8 cellular contexts compared by ENCODE assay signal in the genomic region with DNA sequence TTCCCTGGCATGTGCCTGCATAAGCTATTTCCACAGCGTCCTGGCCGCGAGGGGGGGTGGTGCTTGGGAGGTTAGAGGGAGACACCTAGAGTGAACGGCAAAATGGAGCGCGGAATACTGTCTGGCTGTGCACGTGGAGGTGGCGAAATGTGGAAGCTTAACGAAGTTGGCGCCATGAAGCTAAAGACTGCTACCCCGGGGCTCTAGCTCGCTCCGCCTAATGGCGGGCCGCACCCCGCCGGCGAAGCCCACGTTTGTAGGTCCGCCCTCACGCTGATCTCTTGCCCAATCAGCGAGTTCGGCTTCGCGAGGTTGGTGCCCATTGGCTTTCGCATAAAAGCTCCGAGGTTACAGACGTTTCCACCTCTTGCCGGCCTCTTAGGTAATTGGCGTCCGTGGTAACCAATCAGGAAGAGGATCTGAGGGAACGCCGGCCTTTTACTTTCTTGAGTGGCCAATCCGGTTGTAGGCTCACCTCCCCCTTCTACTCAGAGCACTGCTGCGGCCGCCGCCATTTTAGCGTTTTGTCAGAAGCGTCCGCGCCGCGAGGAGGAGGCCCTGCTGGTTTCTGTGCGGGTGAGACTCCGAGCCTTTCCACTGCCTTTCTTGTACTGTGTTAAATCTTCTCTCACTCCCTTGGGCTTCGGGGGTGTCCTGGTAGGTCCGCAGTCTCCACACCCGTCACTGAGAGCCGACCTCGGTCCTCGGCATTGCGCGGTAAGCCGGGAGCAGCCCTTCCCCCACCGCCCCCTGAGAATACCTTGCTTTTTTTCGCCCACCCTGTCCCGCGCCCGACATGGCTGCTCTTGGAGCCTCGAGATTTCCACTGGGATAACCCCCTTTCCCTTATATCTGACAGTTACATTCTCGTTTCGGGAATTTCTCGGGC. TPM values are rescaled to one million over a fixed set of nuclear protein-coding genes. Genes with fewer than 3 reads are reported as not detected.
DNase-seq lines count a peak whose midpoint lies in the region; ATAC-seq, FAIRE-seq and TF ChIP-seq lines count a peak whose summit lies in the region.

A gene with protein sequence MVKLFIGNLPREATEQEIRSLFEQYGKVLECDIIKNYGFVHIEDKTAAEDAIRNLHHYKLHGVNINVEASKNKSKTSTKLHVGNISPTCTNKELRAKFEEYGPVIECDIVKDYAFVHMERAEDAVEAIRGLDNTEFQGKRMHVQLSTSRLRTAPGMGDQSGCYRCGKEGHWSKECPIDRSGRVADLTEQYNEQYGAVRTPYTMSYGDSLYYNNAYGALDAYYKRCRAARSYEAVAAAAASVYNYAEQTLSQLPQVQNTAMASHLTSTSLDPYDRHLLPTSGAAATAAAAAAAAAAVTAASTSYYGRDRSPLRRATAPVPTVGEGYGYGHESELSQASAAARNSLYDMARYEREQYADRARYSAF (plus strand): TSS at position 527 of the 889 bp plus-strand sequence. CDS start 1,009 bp downstream, outside the sequence.

- H3K36me3 ChIP-seq in adrenal gland (replicated peaks in 1 of 2) (peaks cover 0 to 31% of the 10 kb centered on the region in 2 donors), heart left ventricle (peaks cover 0 to 52% (median 39%) of the 10 kb centered on the region in 9 donors)

- peak within 1 kb of the TSS; percentile 70 to 95 (median 89) for H3K27ac ChIP-seq in adrenal gland
- H3K27ac ChIP-seq in heart left ventricle = peak within 1 kb of the TSS; percentile 43 to 93 (median 88)

- TF ChIP-seq CTCF in adrenal gland (IDR thresholded peaks at IDR 0.05) (peak in 2 of 6 experiments; percentile 26 to 27), heart left ventricle (IDR thresholded peaks at IDR 0.05) (peak in 3 of 12 donors; percentile 9 to 30 (median 28)), type B pancreatic cell (conservative IDR thresholded peaks at IDR 0.05) (peak; percentile 17)

- H3K9me3 ChIP-seq in adrenal gland (replicated peaks in 1 of 3) (no peaks in the 10 kb centered on the region), heart left ventricle (no peaks in the 10 kb centered on the region)

- H3K9me3 Mint-ChIP-seq in type B pancreatic cell = no peaks in the 10 kb centered on the region

- peaks cover 44% of the 10 kb centered on the region for H3K36me3 Mint-ChIP-seq in type B pancreatic cell

- H3K27me3 ChIP-seq in adrenal gland = no peaks in the 10 kb centered on the region
- H3K27me3 ChIP-seq in heart left ventricle = no peaks in the 10 kb centered on the region

- peaks cover 48% of the 10 kb centered on the region for H3K4me1 Mint-ChIP-seq in type B pancreatic cell (ENCODE audit: unreplicated experiment)

- H3K4me3 ChIP-seq in adrenal gland (peak within 1 kb of the TSS; percentile 64 to 94 (median 70)), heart left ventricle (peak within 1 kb of the TSS; percentile 56 to 94 (median 75))

- peak; percentile 94 for TF ChIP-seq POLR2A in GM12892 (IDR thresholded peaks at IDR 0.05; ENCODE audit: low read depth, low read length)
- peak; percentile 89 to 96 for TF ChIP-seq POLR2A in adrenal gland (IDR thresholded peaks at IDR 0.05)
- peak; percentile 59 to 83 for TF ChIP-seq POLR2A in heart left ventricle (IDR thresholded peaks at IDR 0.05)

- 0 to 1% (median 0%) methylated on average over 48 to 63 of the region's 63 CpGs for WGBS in adrenal gland, 4 donors
- WGBS in heart left ventricle, 4 donors = 0 to 1% (median 1%) methylated on average over 45 to 63 of the region's 63 CpGs

- peak; percentile 94 for DNase-seq in GM12892 (ENCODE audit: insufficient read length)
- peak; percentile 99 for DNase-seq in NCI-H146 (lab: John Stamatoyannopoulos, UW)
- peak; percentile 91 to 99 (median 96) for DNase-seq in T-helper 1 cell
- peak; percentile 99 to 100 (median 99) for DNase-seq in adrenal gland
- peak; percentile 96 to 99 (median 98) for DNase-seq in heart left ventricle
- peak; percentile 100 for DNase-seq in pons (ENCODE audit: low spot score)
- peak; percentile 96 for DNase-seq in type B pancreatic cell (ENCODE audit: extremely low spot score, unreplicated experiment)

- peak within 1 kb of the TSS; percentile 99 for H3K4me3 Mint-ChIP-seq in type B pancreatic cell

- no peaks in the 10 kb centered on the region for H3K27me3 Mint-ChIP-seq in type B pancreatic cell

- ATAC-seq in HG02852 (IDR thresholded peaks at IDR 0.05; ENCODE audit: unreplicated experiment) (peak; percentile 92), heart left ventricle (peak; percentile 97 to 99 (median 98))

- peak within 1 kb of the TSS; percentile 99 for H3K27ac Mint-ChIP-seq in type B pancreatic cell

- FAIRE-seq in GM12892 (lab: Jason Lieb, UNC) = peak; percentile 94

- H3K4me1 ChIP-seq in adrenal gland (replicated peaks in 1 of 2) (peaks cover 49 to 50% of the 10 kb centered on the region in 2 donors), heart left ventricle (peaks cover 17 to 64% (median 49%) of the 10 kb centered on the region in 12 donors)

- intact Hi-C loops in adrenal gland (cut with DNase I) (no loop called here), heart left ventricle (cut with DNase I) (loop anchor here in 5 of 10 donors (1.0 to 5.0 kb wide), 6 partner anchors 22 to 58 kb away; partner anchors contain the start of genes RBM14 (in 2 of the 5) and RBM4B (in 2 of the 5))

RNA-seq across cellular contexts. Expression of the gene that starts here (rescaled TPM):
- 121 TPM for polyA plus RNA-seq in GM12892 (2012; ENCODE audit: missing spikeins)
- total RNA-seq in adrenal gland (100 to 1,000 TPM in 6 of 8 donors, 10 to 100 TPM in 2; 89.9 to 243 (median 138) TPM), heart left ventricle (10 to 100 TPM; 46.4 to 89.4 (median 56.6) TPM), type B pancreatic cell (ENCODE audit: low replicate concordance) (191 and 228 TPM in 2 replicates)
- polyA plus RNA-seq in adrenal gland (100 to 1,000 TPM in 1 of 3 donors, 10 to 100 TPM in 2; 70.0 to 205 (median 79.4) TPM), heart left ventricle (10 to 100 TPM; 46.8 to 61.6 TPM)

Comparison
In these comparisons a context has a peak if more than half of its experiments do, and no peak if none do; other contexts are left out.
1. Peak in every context shown above with its lines: DNase-seq, ATAC-seq, H3K4me3 ChIP-seq and H3K27ac ChIP-seq.